In the genomic region with DNA sequence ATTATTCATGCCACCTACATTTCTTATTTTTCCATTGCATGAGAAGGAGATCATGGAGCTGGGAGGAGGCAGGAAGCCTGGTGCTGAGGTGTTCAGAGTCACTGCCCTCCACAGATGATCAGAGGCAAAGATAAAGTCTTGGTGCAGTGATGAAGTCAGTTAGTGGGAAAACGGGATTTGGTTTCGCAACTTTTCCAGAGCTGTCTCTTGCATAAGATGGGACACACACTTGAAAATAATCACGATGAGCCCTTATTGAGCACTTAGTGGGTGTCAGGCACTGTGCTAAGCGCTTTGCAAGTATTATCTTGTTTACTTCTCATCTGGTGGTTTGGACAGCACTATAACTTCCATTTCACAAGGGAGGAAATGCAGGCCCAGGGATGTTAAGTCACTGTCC, we compare ENCODE assay signal across 1 cellular context.
TF ChIP-seq lines count a peak whose summit lies in the region.

No MANE protein-coding gene starts in this region.

TF ChIP-seq in liver, 16 proteins besides CTCF, POLR2A, EP300 and RAD21 (continued from another document):
- TF ChIP-seq, protein P1, sequence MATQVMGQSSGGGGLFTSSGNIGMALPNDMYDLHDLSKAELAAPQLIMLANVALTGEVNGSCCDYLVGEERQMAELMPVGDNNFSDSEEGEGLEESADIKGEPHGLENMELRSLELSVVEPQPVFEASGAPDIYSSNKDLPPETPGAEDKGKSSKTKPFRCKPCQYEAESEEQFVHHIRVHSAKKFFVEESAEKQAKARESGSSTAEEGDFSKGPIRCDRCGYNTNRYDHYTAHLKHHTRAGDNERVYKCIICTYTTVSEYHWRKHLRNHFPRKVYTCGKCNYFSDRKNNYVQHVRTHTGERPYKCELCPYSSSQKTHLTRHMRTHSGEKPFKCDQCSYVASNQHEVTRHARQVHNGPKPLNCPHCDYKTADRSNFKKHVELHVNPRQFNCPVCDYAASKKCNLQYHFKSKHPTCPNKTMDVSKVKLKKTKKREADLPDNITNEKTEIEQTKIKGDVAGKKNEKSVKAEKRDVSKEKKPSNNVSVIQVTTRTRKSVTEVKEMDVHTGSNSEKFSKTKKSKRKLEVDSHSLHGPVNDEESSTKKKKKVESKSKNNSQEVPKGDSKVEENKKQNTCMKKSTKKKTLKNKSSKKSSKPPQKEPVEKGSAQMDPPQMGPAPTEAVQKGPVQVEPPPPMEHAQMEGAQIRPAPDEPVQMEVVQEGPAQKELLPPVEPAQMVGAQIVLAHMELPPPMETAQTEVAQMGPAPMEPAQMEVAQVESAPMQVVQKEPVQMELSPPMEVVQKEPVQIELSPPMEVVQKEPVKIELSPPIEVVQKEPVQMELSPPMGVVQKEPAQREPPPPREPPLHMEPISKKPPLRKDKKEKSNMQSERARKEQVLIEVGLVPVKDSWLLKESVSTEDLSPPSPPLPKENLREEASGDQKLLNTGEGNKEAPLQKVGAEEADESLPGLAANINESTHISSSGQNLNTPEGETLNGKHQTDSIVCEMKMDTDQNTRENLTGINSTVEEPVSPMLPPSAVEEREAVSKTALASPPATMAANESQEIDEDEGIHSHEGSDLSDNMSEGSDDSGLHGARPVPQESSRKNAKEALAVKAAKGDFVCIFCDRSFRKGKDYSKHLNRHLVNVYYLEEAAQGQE (IDR thresholded peaks at IDR 0.05): peak; percentile 19
- TF ChIP-seq, protein P2, sequence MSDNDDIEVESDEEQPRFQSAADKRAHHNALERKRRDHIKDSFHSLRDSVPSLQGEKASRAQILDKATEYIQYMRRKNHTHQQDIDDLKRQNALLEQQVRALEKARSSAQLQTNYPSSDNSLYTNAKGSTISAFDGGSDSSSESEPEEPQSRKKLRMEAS (IDR thresholded peaks at IDR 0.05): peak; percentile 66
- TF ChIP-seq HNF4A (conservative IDR thresholded peaks at IDR 0.05): peak; percentile 43 to 78
- peak; percentile 20 for TF ChIP-seq SP1 (IDR thresholded peaks at IDR 0.05)
- TF ChIP-seq HNF4G (IDR thresholded peaks at IDR 0.05): no peak
- peak; percentile 24 for TF ChIP-seq FOXA2 (IDR thresholded peaks at IDR 0.05)
